22 cellular contexts compared by ENCODE assay signal in genomic region chr10:90226526-90226925, GRCh38.
DNase-seq lines count a peak whose midpoint lies in the region; ATAC-seq, FAIRE-seq and TF ChIP-seq lines count a peak whose summit lies in the region.
"Had no signal": no experiment of that assay in that cellular context is flagged by ENCODE, and none has a peak within 500 bp of the region (broad histone marks: within the 10 kb centered on the region; RNA-seq: fewer than 3 reads in every experiment).

No MANE protein-coding gene starts in this region.

- RAD21 ChIA-PET in HCT116 (lab: Charles Lee; ENCODE audit: low non-redundant PET in 1 of 2, low total read pairs in 2 of 2, uncharacterized antibody in 2 of 2, unreplicated experiment in 2 of 2), result interaction anchor here in 1 of 2 experiments (0.6 kb wide), 1 partner anchor 433 kb away, joined by 3 read pairs; no protein-coding TSS in a partner anchor

- no peaks in the 10 kb centered on the region for H3K9me2 ChIP-seq in HCT116 (ENCODE audit: insufficient read depth)

- peak overlapping the region; percentile 62 for H3K4me2 ChIP-seq in HCT116 (ENCODE audit: low read length)
- H3K4me2 ChIP-seq in astrocyte (ENCODE audit: low read length), result no peak overlapping the region
- H3K4me2 ChIP-seq in smooth muscle cell, result no peak overlapping the region

- FAIRE-seq in astrocyte (lab: Jason Lieb, UNC), result no peak
- FAIRE-seq: GM18507 had no signal

- ATAC-seq in HCT116, result no peak
- no peak for ATAC-seq in RWPE2 (ENCODE audit: low read depth)
- no peak for ATAC-seq in gastroesophageal sphincter

- POLR2A ChIA-PET in HCT116 (lab: Charles Lee), result interaction anchor here (3.1 kb wide), 1 partner anchor 88 kb away, joined by 9 read pairs; no protein-coding TSS in a partner anchor

- no peaks in the 10 kb centered on the region for H3K79me2 ChIP-seq in HCT116 (ENCODE audit: insufficient read depth, low read length)
- H3K79me2 ChIP-seq in astrocyte (ENCODE audit: insufficient read depth, low read length), result no peaks in the 10 kb centered on the region
- H3K79me2 ChIP-seq in smooth muscle cell (ENCODE audit: low read depth), result no peaks in the 10 kb centered on the region

- H3K9me3 Mint-ChIP-seq in astrocyte (ENCODE audit: unreplicated experiment), result no peaks in the 10 kb centered on the region

- H3K4me3 ChIP-seq in HCT116 (replicated peaks in 1 of 2; ENCODE audit: low read depth in 1 of 2, low read length in 2 of 2) (no peak overlapping the region), RWPE2 (ENCODE audit: severe bottlenecking) (no peak overlapping the region), astrocyte (ENCODE audit: insufficient read depth, low read depth, low read length) (no peak overlapping the region), smooth muscle cell (no peak overlapping the region), transverse colon (no peak overlapping the region), suprapubic skin (no peak overlapping the region), gastroesophageal sphincter (no peak overlapping the region)

- H4K20me1 ChIP-seq in HCT116 (ENCODE audit: insufficient read depth) (no peaks in the 10 kb centered on the region), astrocyte (ENCODE audit: insufficient read depth, low read length) (no peaks in the 10 kb centered on the region), smooth muscle cell (ENCODE audit: low read depth) (no peaks in the 10 kb centered on the region)

- H3K36me3 Mint-ChIP-seq in astrocyte (ENCODE audit: low read depth, unreplicated experiment), result no peaks in the 10 kb centered on the region
- H3K36me3 Mint-ChIP-seq: CD14-positive monocyte had no signal

- DNase-seq in HCT116 (ENCODE audit: low read depth, low spot score), result no peak
- no peak for DNase-seq in RWPE2 (ENCODE audit: low spot score)
- DNase-seq in astrocyte (ENCODE audit: low read depth), result peak; percentile 53
- no peak for DNase-seq in smooth muscle cell (lab: John Stamatoyannopoulos, UW; ENCODE audit: unreplicated experiment)
- no peak for DNase-seq in transverse colon
- DNase-seq in suprapubic skin (ENCODE audit: low spot score in 2 of 2), result no peak
- DNase-seq: ACHN, BE2C, DMS153, GOT3, Karpas-422, NCI-H1105, NCI-H1436 treated with DMSO at 0.1 percent for 48 hours, NCI-H1930, NCI-H2107, NCI-H524, NCI-H774, SHP77 treated with DMSO at 0.1 percent for 48 hours had no signal

- H3K4me1 Mint-ChIP-seq in astrocyte (ENCODE audit: low read depth, unreplicated experiment), result peaks cover 16% of the 10 kb centered on the region
- H3K4me1 Mint-ChIP-seq: CD14-positive monocyte had no signal

- CTCF ChIA-PET in HCT116 (lab: Charles Lee), result no interaction called here

- TF ChIP-seq POLR2A in HCT116 (IDR thresholded peaks at IDR 0.05; ENCODE audit: borderline replicate concordance, extremely low read depth, insufficient read depth, insufficient read length), result no peak
- no peak for TF ChIP-seq POLR2A in transverse colon (IDR thresholded peaks at IDR 0.05)
- no peak for TF ChIP-seq POLR2A in suprapubic skin (IDR thresholded peaks at IDR 0.05)
- TF ChIP-seq POLR2A in gastroesophageal sphincter (IDR thresholded peaks at IDR 0.05), result no peak

- intact Hi-C loops in HCT116 (cut with micrococcal nuclease), result loop anchor here (5.0 to 10.0 kb wide), 4 partner anchors 91 to 628 kb away; partner anchors contain the start of gene HTR7
- intact Hi-C loops in transverse colon (cut with DNase I; ENCODE audit: low total_unique reads), result no loop called here

- WGBS in smooth muscle cell (ENCODE audit: low lambda C conversion rate), result 78% methylated on average over 3 of the region's 3 CpGs
- WGBS in transverse colon (ENCODE audit: low coverage in 1 of 2), 2 donors, result 84 to 91% methylated on average over 3 of the region's 3 CpGs
- WGBS in suprapubic skin, result 76% methylated on average over 3 of the region's 3 CpGs
- WGBS in gastroesophageal sphincter (ENCODE audit: low coverage in 1 of 2), 2 donors, result 92 to 100% methylated on average over 1 to 3 of the region's 3 CpGs

- H3K27me3 Mint-ChIP-seq in astrocyte (ENCODE audit: low read depth, unreplicated experiment), result no peaks in the 10 kb centered on the region

- H3K4me3 Mint-ChIP-seq in astrocyte (ENCODE audit: unreplicated experiment), result no peak overlapping the region
- H3K4me3 Mint-ChIP-seq: CD14-positive monocyte had no signal

- H3K36me3 ChIP-seq in HCT116 (ENCODE audit: control insufficient read depth in 1 of 2, insufficient read depth in 2 of 2, low read length in 2 of 2) (peaks cover 0 to 32% of the 10 kb centered on the region in 2 experiments; a peak in 2 of 4 replicates), RWPE2 (ENCODE audit: low read depth) (no peaks in the 10 kb centered on the region), astrocyte (ENCODE audit: insufficient read depth, low read length) (no peaks in the 10 kb centered on the region), smooth muscle cell (ENCODE audit: low read depth) (no peaks in the 10 kb centered on the region), transverse colon (no peaks in the 10 kb centered on the region), suprapubic skin (no peaks in the 10 kb centered on the region), gastroesophageal sphincter (no peaks in the 10 kb centered on the region)
- H3K36me3 ChIP-seq: BE2C had no signal

- H3K4me1 ChIP-seq in HCT116 (ENCODE audit: control insufficient read depth in 1 of 2, insufficient read depth in 2 of 2, low read length in 2 of 2), result peaks cover 46 to 68% of the 10 kb centered on the region in 2 experiments
- peaks cover 38% of the 10 kb centered on the region for H3K4me1 ChIP-seq in RWPE2 (ENCODE audit: insufficient read depth, poor library complexity, severe bottlenecking)
- peaks cover 17% of the 10 kb centered on the region for H3K4me1 ChIP-seq in astrocyte (ENCODE audit: insufficient read depth, low read length)
- peaks cover 6% of the 10 kb centered on the region for H3K4me1 ChIP-seq in smooth muscle cell (ENCODE audit: low read depth)
- H3K4me1 ChIP-seq in transverse colon, result no peaks in the 10 kb centered on the region
- H3K4me1 ChIP-seq in suprapubic skin, result no peaks in the 10 kb centered on the region
- H3K4me1 ChIP-seq in gastroesophageal sphincter, result no peaks in the 10 kb centered on the region
- H3K4me1 ChIP-seq: BE2C had no signal

- H3K9me3 ChIP-seq in HCT116 (ENCODE audit: control insufficient read depth in 1 of 2, insufficient read depth in 1 of 2, low read depth in 1 of 2, low read length in 2 of 2), result 0 out of 4 replicates have a peak, but pooled peaks cover 0 to 4% of the 10 kb centered on the region in 2 experiments
- no peaks in the 10 kb centered on the region for H3K9me3 ChIP-seq in RWPE2 (ENCODE audit: severe bottlenecking)
- H3K9me3 ChIP-seq in astrocyte (ENCODE audit: insufficient read depth, low read depth, low read length), result no peaks in the 10 kb centered on the region
- no peaks in the 10 kb centered on the region for H3K9me3 ChIP-seq in smooth muscle cell (replicated peaks; ENCODE audit: low read depth)
- H3K9me3 ChIP-seq in transverse colon, result no peaks in the 10 kb centered on the region
- no peaks in the 10 kb centered on the region for H3K9me3 ChIP-seq in suprapubic skin
- no peaks in the 10 kb centered on the region for H3K9me3 ChIP-seq in gastroesophageal sphincter
- H3K9me3 ChIP-seq: BE2C had no signal

- H3K27ac Mint-ChIP-seq in astrocyte (ENCODE audit: unreplicated experiment), result no peak overlapping the region
- H3K27ac Mint-ChIP-seq: CD14-positive monocyte had no signal

- H3K27ac ChIP-seq in HCT116 (ENCODE audit: low read depth, low read length) (peak overlapping the region; percentile 94), RWPE2 (ENCODE audit: poor library complexity, severe bottlenecking) (peak overlapping the region; percentile 55), astrocyte (ENCODE audit: low read depth, low read length) (peak overlapping the region; percentile 82), smooth muscle cell (ENCODE audit: low read depth) (peak overlapping the region; percentile 79), transverse colon (no peak overlapping the region), suprapubic skin (no peak overlapping the region), gastroesophageal sphincter (no peak overlapping the region)
- H3K27ac ChIP-seq: RWPE1 had no signal

- in situ Hi-C loops in transverse colon (cut with MboI; ENCODE audit: low pct_ligation_motif_present in 1 of 4, low pct_unique_long_range_greater_than_20kb in 1 of 4, low sequenced_read_pairs in 3 of 4), result no loop called here

- TF ChIP-seq RAD21 in HCT116 (IDR thresholded peaks at IDR 0.05; ENCODE audit: low read depth), result no peak

- TF ChIP-seq EP300 in transverse colon (IDR thresholded peaks at IDR 0.05; ENCODE audit: low read depth) (no peak), suprapubic skin (IDR thresholded peaks at IDR 0.05) (no peak), gastroesophageal sphincter (IDR thresholded peaks at IDR 0.05) (no peak)

- H2AFZ ChIP-seq in HCT116 (ENCODE audit: low read depth, low read length, poor library complexity, severe bottlenecking), result peak overlapping the region; percentile 75
- no peak overlapping the region for H2AFZ ChIP-seq in astrocyte (ENCODE audit: low read depth, low read length)
- H2AFZ ChIP-seq in smooth muscle cell (ENCODE audit: low read depth), result no peak overlapping the region

- H3K27me3 ChIP-seq in HCT116 (ENCODE audit: insufficient read depth, low read length), result no peaks in the 10 kb centered on the region
- no peaks in the 10 kb centered on the region for H3K27me3 ChIP-seq in RWPE2 (ENCODE audit: insufficient read depth, poor library complexity, severe bottlenecking)
- H3K27me3 ChIP-seq in astrocyte (ENCODE audit: insufficient read depth, low read length), result no peaks in the 10 kb centered on the region
- H3K27me3 ChIP-seq in smooth muscle cell (ENCODE audit: low read depth), result no peaks in the 10 kb centered on the region
- no peaks in the 10 kb centered on the region for H3K27me3 ChIP-seq in transverse colon
- no peaks in the 10 kb centered on the region for H3K27me3 ChIP-seq in suprapubic skin
- H3K27me3 ChIP-seq in gastroesophageal sphincter, result no peaks in the 10 kb centered on the region
- H3K27me3 ChIP-seq: BE2C had no signal

- H3F3A ChIP-seq in smooth muscle cell (ENCODE audit: low read depth), result peaks cover 23% of the 10 kb centered on the region

- H3K9ac ChIP-seq in HCT116 (ENCODE audit: low read length) (peak overlapping the region; percentile 58), astrocyte (ENCODE audit: low read length) (no peak overlapping the region), smooth muscle cell (ENCODE audit: low read depth) (no peak overlapping the region)

- TF ChIP-seq CTCF in HCT116 (IDR thresholded peaks at IDR 0.05 in 2 of 3, conservative IDR thresholded peaks at IDR 0.05 in 1 of 3; ENCODE audit: borderline replicate concordance in 1 of 3, insufficient read depth in 1 of 3, low read depth in 2 of 3, low read length in 2 of 3) (no peak), RWPE2 (IDR thresholded peaks at IDR 0.05; ENCODE audit: poor library complexity, severe bottlenecking) (no peak), astrocyte (IDR thresholded peaks at IDR 0.05; ENCODE audit: insufficient read depth, low read depth, low read length) (no peak), smooth muscle cell (IDR thresholded peaks at IDR 0.05; ENCODE audit: borderline replicate concordance, insufficient read depth, poor library complexity, severe bottlenecking) (no peak), transverse colon (IDR thresholded peaks at IDR 0.05) (no peak), suprapubic skin (IDR thresholded peaks at IDR 0.05) (no peak), gastroesophageal sphincter (IDR thresholded peaks at IDR 0.05) (no peak)

- TSS peak; percentile 51 for BruUV-seq in HCT116 (replicated peaks; lab: Mats Ljungman, UMichigan)

Comparison
In these comparisons a context has a peak if more than half of its experiments do, and no peak if none do; other contexts are left out.
1. H3K27ac ChIP-seq: peak in HCT116 (single experiment), RWPE2 (single experiment), astrocyte (single experiment) and smooth muscle cell (single experiment); none in transverse colon (0 of 4), suprapubic skin (single experiment) and gastroesophageal sphincter (0 of 4).